ENCODE assay signal across 9 cellular contexts in genomic region chr7:114431198-114431597, GRCh38. TPM values are rescaled to one million over a fixed set of nuclear protein-coding genes. Genes with fewer than 3 reads are reported as not detected.
"Had no signal": no experiment of that assay in that cellular context is flagged by ENCODE, and none has a peak within 500 bp of the region (broad histone marks: within the 10 kb centered on the region; RNA-seq: fewer than 3 reads in every experiment).

No MANE protein-coding gene starts in this region.

- DNase-seq: GM23248, GOT3, H7, HFFc6 had no signal

- H3K9ac ChIP-seq: GM23248 had no signal

- H3K36me3 ChIP-seq: HAP-1 had no signal

- H3K4me1 ChIP-seq: HAP-1 had no signal

- H2AFZ ChIP-seq: GM23248 had no signal

- ATAC-seq: HCT116, HepG2 had no signal

- H3K27ac ChIP-seq: GM23248, HL-60 had no signal

- H3K4me3 ChIP-seq: GM23248, HAP-1 had no signal

- H3K9me3 ChIP-seq: HAP-1 had no signal

RNA-seq across cellular contexts. Expression of gene FOXP2, which starts 16.6 kb away (rescaled TPM):
- polyA plus RNA-seq: IgD-negative memory B cell had no signal
